21 cellular contexts compared by ENCODE assay signal in genomic region chr3:5098346-5098745, GRCh38. TPM values are rescaled to one million over a fixed set of nuclear protein-coding genes. Genes with fewer than 3 reads are reported as not detected.
DNase-seq lines count a peak whose midpoint lies in the region; ATAC-seq, FAIRE-seq and TF ChIP-seq lines count a peak whose summit lies in the region.
"Had no signal": no experiment of that assay in that cellular context is flagged by ENCODE, and none has a peak within 500 bp of the region (broad histone marks: within the 10 kb centered on the region; RNA-seq: fewer than 3 reads in every experiment).

No MANE protein-coding gene starts in this region.

- no peaks in the 10 kb centered on the region for H3K9me3 Mint-ChIP-seq in naive thymus-derived CD8-positive, alpha-beta T cell
- H3K9me3 Mint-ChIP-seq: CD4-positive, alpha-beta T cell; CD8-positive, alpha-beta T cell had no signal

- in situ Hi-C loops in K562 (cut with MboI) = no loop called here

- CTCF ChIA-PET in K562 (lab: Yijun Ruan, JAX; ENCODE audit: low intra/inter-chr PET ratio) = no interaction called here

- no peaks in the 10 kb centered on the region; a peak in 1 of 5 replicates for H3K27me3 ChIP-seq in K562 (ENCODE audit: control insufficient read depth in 2 of 2, insufficient read depth in 2 of 2, low read length in 2 of 2)
- H3K27me3 ChIP-seq: BLaER1 treated with 17β-estradiol and CSF1 and Interleukin-3, amounts not matched to agents 10 nM and 100 nM had no signal

- H3K9me1 ChIP-seq in K562 (ENCODE audit: control insufficient read depth, insufficient read depth, low read length) = no peaks in the 10 kb centered on the region

- TF ChIP-seq CTCF in K562 (IDR thresholded peaks at IDR 0.05 in 2 of 3, conservative IDR thresholded peaks at IDR 0.05 in 1 of 3; ENCODE audit: insufficient read depth in 2 of 3, low read depth in 1 of 3, low read length in 3 of 3) = no peak

- 11% methylated on average over 4 of the region's 4 CpGs for WGBS in K562 (ENCODE audit: insufficient coverage, low coverage, missing lambda C conversion rate)

- no peaks in the 10 kb centered on the region for H3K36me3 ChIP-seq in K562 (ENCODE audit: control insufficient read depth, insufficient read depth, low read length)
- H3K36me3 ChIP-seq: BLaER1 treated with 17β-estradiol and CSF1 and Interleukin-3, amounts not matched to agents 10 nM and 100 nM had no signal

- FAIRE-seq in K562 (lab: Jason Lieb, UNC) = peak; percentile 49
- FAIRE-seq: A204.1, D721Med, G401.6, GM12891, GM19239 had no signal

- H2AFZ ChIP-seq in K562 (ENCODE audit: low read depth, low read length) = no peak overlapping the region

- H3K4me3 Mint-ChIP-seq in naive thymus-derived CD8-positive, alpha-beta T cell = no peak overlapping the region
- H3K4me3 Mint-ChIP-seq: B cell; CD4-positive, alpha-beta T cell; CD8-positive, alpha-beta T cell had no signal

- TF ChIP-seq EP300 in K562 (IDR thresholded peaks at IDR 0.05; ENCODE audit: low read length) = no peak

- POLR2A ChIA-PET in K562 (lab: Yijun Ruan, JAX) = interaction anchor here (0.7 to 2.7 kb wide), 3 partner anchors 9 to 39 kb away, joined by 3 to 8 read pairs (median 4); no protein-coding TSS in a partner anchor
- POLR2A ChIA-PET in naive thymus-derived CD8-positive, alpha-beta T cell (lab: Charles Lee) = no interaction called here

- H3K9ac ChIP-seq in K562 (ENCODE audit: insufficient read depth in 1 of 2, low read depth in 2 of 2, low read length in 2 of 2) = no peak overlapping the region
- H3K9ac ChIP-seq: BLaER1 treated with 17β-estradiol and CSF1 and Interleukin-3, amounts not matched to agents 10 nM and 100 nM had no signal

- H3K27ac Mint-ChIP-seq in naive thymus-derived CD8-positive, alpha-beta T cell = no peak overlapping the region
- H3K27ac Mint-ChIP-seq: B cell; CD4-positive, alpha-beta T cell; CD8-positive, alpha-beta T cell had no signal

- H3K36me3 Mint-ChIP-seq in naive thymus-derived CD8-positive, alpha-beta T cell = no peaks in the 10 kb centered on the region
- H3K36me3 Mint-ChIP-seq: CD8-positive, alpha-beta T cell had no signal

- H3K4me3 ChIP-seq in K562 = no peak overlapping the region
- H3K4me3 ChIP-seq: BLaER1 treated with 17β-estradiol and CSF1 and Interleukin-3, amounts not matched to agents 10 nM and 100 nM had no signal

- no peak overlapping the region for H3K4me2 ChIP-seq in K562 (ENCODE audit: insufficient read depth, low read length)
- H3K4me2 ChIP-seq: BLaER1 treated with 17β-estradiol and CSF1 and Interleukin-3, amounts not matched to agents 10 nM and 100 nM had no signal

- DNase-seq in K562 (ENCODE audit: extremely low read depth in 1 of 4, low spot score in 3 of 4) (no peak), mesenteric fat pad (ENCODE audit: low spot score) (peak; percentile 24)
- DNase-seq in naive thymus-derived CD8-positive, alpha-beta T cell = no peak
- DNase-seq: 8988T; AML-193; Caco-2; Calu3; CD4-positive, alpha-beta T cell; CD8-positive, alpha-beta T cell; DMS79 treated with DMSO at 0.1 percent for 48 hours; GF-D8 had no signal

- H3K4me1 Mint-ChIP-seq in naive thymus-derived CD8-positive, alpha-beta T cell = peaks cover 0 to 5% (median 3%) of the 10 kb centered on the region in 4 donors

- ATAC-seq in K562 (no peak; the same call in 1 of the 3 replicates), GM21576 (IDR thresholded peaks at IDR 0.05; ENCODE audit: unreplicated experiment) (no peak), HG02571 (IDR thresholded peaks at IDR 0.05; ENCODE audit: unreplicated experiment) (no peak)
- no peak for ATAC-seq in naive thymus-derived CD8-positive, alpha-beta T cell
- ATAC-seq: CD8-positive, alpha-beta T cell had no signal

- no peak for TF ChIP-seq RAD21 in K562 (CRISPR knock-in tag; conservative IDR thresholded peaks at IDR 0.05 in 1 of 2, IDR thresholded peaks at IDR 0.05 in 1 of 2)

- H3K27me3 Mint-ChIP-seq in naive thymus-derived CD8-positive, alpha-beta T cell = peaks cover 13 to 41% (median 28%) of the 10 kb centered on the region in 5 donors

- no TSS peak for BruUV-seq in K562 (replicated peaks; lab: Mats Ljungman, UMichigan)

- H3K9me3 ChIP-seq in K562 (replicated peaks; ENCODE audit: control insufficient read depth, insufficient read depth, low read depth, low read length) = no peaks in the 10 kb centered on the region
- H3K9me3 ChIP-seq: Caco-2 had no signal

- no peak overlapping the region for H3K27ac ChIP-seq in K562 (ENCODE audit: extremely low read depth, low read depth, low read length)
- H3K27ac ChIP-seq: BLaER1 treated with 17β-estradiol and CSF1 and Interleukin-3, amounts not matched to agents 10 nM and 100 nM; C4-2B had no signal

- intact Hi-C loops in K562 (cut with micrococcal nuclease) = no loop called here

- no peaks in the 10 kb centered on the region for H4K20me1 ChIP-seq in K562 (replicated peaks; ENCODE audit: control insufficient read depth, insufficient read depth, low read length)
- H4K20me1 ChIP-seq: BLaER1 treated with 17β-estradiol and CSF1 and Interleukin-3, amounts not matched to agents 10 nM and 100 nM had no signal

- H3K4me1 ChIP-seq in K562 (replicated peaks in 1 of 2; ENCODE audit: control insufficient read depth in 2 of 2, insufficient read depth in 2 of 2, low read length in 2 of 2) = peaks cover 0 to 3% of the 10 kb centered on the region in 2 experiments; a peak in 1 of 5 replicates
- H3K4me1 ChIP-seq: BLaER1 treated with 17β-estradiol and CSF1 and Interleukin-3, amounts not matched to agents 10 nM and 100 nM; Caco-2 had no signal

- H3K79me2 ChIP-seq in K562 (ENCODE audit: control insufficient read depth, insufficient read depth, low read length) = no peaks in the 10 kb centered on the region

- TF ChIP-seq POLR2A in K562 (conservative IDR thresholded peaks at IDR 0.05) = no peak

TF ChIP-seq in K562, 482 proteins besides CTCF, POLR2A, EP300 and RAD21:
- no peak for TF ChIP-seq TCF15 (CRISPR knock-in tag; IDR thresholded peaks at IDR 0.05)
- 0 out of 4 replicates have a peak, but pooled peaks of 1 of the 2 experiments have one; percentile 7 for TF ChIP-seq ETV6 (IDR thresholded peaks at IDR 0.05; ENCODE audit: borderline replicate concordance in 1 of 2, low read depth in 2 of 2, low read length in 1 of 2)
- TF ChIP-seq ETV6 (CRISPR knock-in tag; IDR thresholded peaks at IDR 0.05; ENCODE audit: borderline replicate concordance) = no peak

RNA-seq across cellular contexts. Expression of gene ARL8B, which starts 23.7 kb away (rescaled TPM):
- 56.8 and 107 TPM in 2 replicates for total RNA-seq in K562 (2011; cell fraction: chromatin; rRNA removed; ENCODE audit: low replicate concordance)
- 39.1 and 40.5 TPM in 2 replicates for total RNA-seq in K562 (2011; cell fraction: nucleolus; rRNA removed)
- total RNA-seq in K562 (2011; cell fraction: nucleoplasm; rRNA removed) = 58.4 and 98.3 TPM in 2 replicates
- 26.7 and 28.5 TPM in 2 replicates for total RNA-seq in K562 (2014; rRNA removed)
- 85.8 and 97.1 TPM in 2 replicates for total RNA-seq in K562 (2014; rRNA removed; fragmentation: Illumina TruSeq; extraction: Trizol)
- 86.1 and 96.4 TPM in 2 replicates for total RNA-seq in K562 (2015; rRNA removed; fragmentation: Illumina TruSeq; extraction: Trizol)
- 73.1 and 77.2 TPM in 2 replicates for total RNA-seq in K562 (2021)
- polyA plus RNA-seq in K562 (2011; rRNA removed) = 54.2 and 92.2 TPM in 2 replicates
- polyA plus RNA-seq in K562 (2011; cell fraction: cytosol; rRNA removed) = 25.6 and 49.0 TPM in 2 replicates
- polyA plus RNA-seq in K562 (2011; cell fraction: nucleus; rRNA removed) = 51.2 and 66.2 TPM in 2 replicates
- 72.7 and 118 TPM in 2 replicates for polyA plus RNA-seq in K562 (2012)
- polyA plus RNA-seq in K562 (2014; fragmentation: Illumina TruSeq; extraction: Trizol) = 79.2 and 99.4 TPM in 2 replicates
- 10 to 100 TPM; 47.8 to 49.6 TPM for polyA plus RNA-seq in K562 (2014; fragmentation: Nextera tagmentation; extraction: Ambion mirVana)
- polyA plus RNA-seq in K562 (2014; rRNA removed) = 42.3 and 58.0 TPM in 2 replicates
- polyA minus RNA-seq in K562 (2011; rRNA and poly(A)+ RNA removed) = 37.4 and 44.6 TPM in 2 replicates
- polyA minus RNA-seq in K562 (2011; cell fraction: cytosol; rRNA and poly(A)+ RNA removed) = 36.6 and 38.2 TPM in 2 replicates
- polyA minus RNA-seq in K562 (2011; cell fraction: nucleus; rRNA and poly(A)+ RNA removed) = 20.3 and 24.0 TPM in 2 replicates
- total RNA-seq in mesenteric fat pad = 63.4 TPM
- total RNA-seq in naive thymus-derived CD8-positive, alpha-beta T cell = 10 to 100 TPM; 51.8 to 57.8 TPM
- 10 to 100 TPM; 40.4 to 49.8 (median 40.9) TPM for polyA plus RNA-seq in naive thymus-derived CD8-positive, alpha-beta T cell
